38 cellular contexts compared by ENCODE assay signal in genomic region chr20:10020937-10021336, GRCh38.
"Had no signal": no experiment of that assay in that cellular context is flagged by ENCODE, and none has a peak within 500 bp of the region (broad histone marks: within the 10 kb centered on the region; RNA-seq: fewer than 3 reads in every experiment).

No MANE protein-coding gene starts in this region.

- H3K36me3 ChIP-seq: ascending aorta, cardiac muscle cell, WERI-Rb-1 had no signal

- DNase-seq: activated CD4-positive, alpha-beta memory T cell treated with anti-CD3 and anti-CD28 coated beads, Interleukin-2, amount 10 ng/mL, durations not matched to agents 7 days and 5 days; activated CD4-positive, alpha-beta T cell treated with anti-CD3 and anti-CD28 coated beads for 1 hour; activated CD4-positive, alpha-beta T cell treated with anti-CD3 and anti-CD28 coated beads for 36 hours; activated CD4-positive, alpha-beta T cell treated with anti-CD3 and anti-CD28 coated beads for 48 hours; activated CD4-positive, alpha-beta T cell treated with anti-CD3 and anti-CD28 coated beads, Interleukin-2, amount 10 ng/mL, durations not matched to agents 7 days and 5 days; activated CD4-positive, alpha-beta T cell treated with anti-CD3 and anti-CD28 coated beads, Interleukin-2, amount 50 U/mL, for 48 hours; activated CD4-positive, CD25-positive, alpha-beta regulatory T cell; activated CD8-positive, alpha-beta memory T cell treated with anti-CD3 and anti-CD28 coated beads for 24 hours; activated CD8-positive, alpha-beta memory T cell treated with anti-CD3 and anti-CD28 coated beads, Interleukin-2, amount 10 ng/mL, durations not matched to agents 7 days and 5 days; activated CD8-positive, alpha-beta memory T cell treated with anti-CD3 and anti-CD28 coated beads, Interleukin-2, amount 50 U/mL, for 48 hours; activated CD8-positive, alpha-beta T cell treated with anti-CD3 and anti-CD28 coated beads, Interleukin-2, amount 10 ng/mL, durations not matched to agents 7 days and 5 days; activated effector memory CD4-positive, alpha-beta T cell treated with Interleukin-2 at 50 U/mL for 16 hours; activated gamma-delta T cell; activated naive CD4-positive, alpha-beta T cell treated with anti-CD3 and anti-CD28 coated beads, Interleukin-2, amount 10 ng/mL, durations not matched to agents 7 days and 5 days; activated naive CD4-positive, alpha-beta T cell treated with Interleukin-2 at 50 U/mL for 16 hours; activated naive CD8-positive, alpha-beta T cell treated with anti-CD3 and anti-CD28 coated beads, Interleukin-2, amount 10 ng/mL, durations not matched to agents 7 days and 5 days; activated naive CD8-positive, alpha-beta T cell treated with anti-CD3 and anti-CD28 coated beads, Interleukin-2, amount 50 U/mL, for 24 hours; activated T-cell treated with anti-CD3 and anti-CD28 coated beads, Interleukin-2, amount 50 U/mL, for 24 hours; activated T-cell treated with anti-CD3 and anti-CD28 coated beads, Interleukin-2, amount 50 U/mL, for 48 hours; amygdala; anterior cingulate cortex; caudate nucleus; cerebellar nuclear complex; T-helper 1 cell; T-helper 2 cell; T-helper 9 cell; WERI-Rb-1 had no signal

- H3K9me3 Mint-ChIP-seq: activated CD4-positive, alpha-beta memory T cell treated with anti-CD3 and anti-CD28 coated beads, Interleukin-2, amount 10 ng/mL, durations not matched to agents 7 days and 5 days; activated CD4-positive, alpha-beta T cell treated with anti-CD3 and anti-CD28 coated beads, Interleukin-2, amount 10 ng/mL, durations not matched to agents 7 days and 5 days; activated naive CD4-positive, alpha-beta T cell treated with anti-CD3 and anti-CD28 coated beads, Interleukin-2, amount 10 ng/mL, durations not matched to agents 7 days and 5 days; activated naive CD4-positive, alpha-beta T cell treated with anti-CD3 and anti-CD28 coated beads, Interleukin-2, amount 50 U/mL, for 24 hours; activated naive CD8-positive, alpha-beta T cell treated with anti-CD3 and anti-CD28 coated beads, Interleukin-2, amount 10 ng/mL, durations not matched to agents 7 days and 5 days; activated naive CD8-positive, alpha-beta T cell treated with anti-CD3 and anti-CD28 coated beads, Interleukin-2, amount 50 U/mL, for 24 hours; activated T-cell treated with anti-CD3 and anti-CD28 coated beads, Interleukin-2, amount 50 U/mL, for 24 hours; activated T-helper 2 cell treated with anti-CD3 and anti-CD28 coated beads, Interferon-gamma antibody, Interleukin-2, Interleukin-4, amounts not matched to agents 10 μg/mL and 5 μg/mL and 100 μg/mL, durations not matched to agents 14 hours and 24 hours and 36 hours; central memory CD8-positive, alpha-beta T cell; T-helper 1 cell treated with Interleukin-12 subunit alpha and Interleukin-12 subunit beta and Interleukin-4 antibody, amounts not matched to agents 30 μg/mL and 1 μg/mL, for 36 hours; T-helper 2 cell treated with Interferon-gamma antibody and Interleukin-4, amounts not matched to agents 5 μg/mL and 100 μg/mL, for 36 hours; WTC11 had no signal

- H3K36me3 Mint-ChIP-seq: activated CD8-positive, alpha-beta memory T cell treated with anti-CD3 and anti-CD28 coated beads, Interleukin-2, amount 10 ng/mL, durations not matched to agents 7 days and 5 days; activated naive CD4-positive, alpha-beta T cell treated with anti-CD3 and anti-CD28 coated beads, Interleukin-2, amount 10 ng/mL, durations not matched to agents 7 days and 5 days; activated naive CD8-positive, alpha-beta T cell; activated naive CD8-positive, alpha-beta T cell treated with anti-CD3 and anti-CD28 coated beads, Interleukin-2, amount 10 ng/mL, durations not matched to agents 7 days and 5 days; brain; WTC11 had no signal

- ATAC-seq: activated CD4-positive, alpha-beta T cell treated with anti-CD3 and anti-CD28 coated beads for 36 hours; activated CD4-positive, CD25-positive, alpha-beta regulatory T cell treated with anti-CD3 and anti-CD28 coated beads, Interleukin-2, amount 50 U/mL, for 24 hours; activated CD8-positive, alpha-beta memory T cell treated with anti-CD3 and anti-CD28 coated beads, Interleukin-2, amount 10 ng/mL, durations not matched to agents 7 days and 5 days; activated CD8-positive, alpha-beta T cell treated with anti-CD3 and anti-CD28 coated beads, Interleukin-2, amount 10 ng/mL, durations not matched to agents 7 days and 5 days; activated naive CD8-positive, alpha-beta T cell treated with anti-CD3 and anti-CD28 coated beads, Interleukin-2, amount 50 U/mL, for 24 hours; WTC11 had no signal

- H3K27ac Mint-ChIP-seq: activated CD4-positive, alpha-beta memory T cell treated with anti-CD3 and anti-CD28 coated beads, Interleukin-2, amount 10 ng/mL, durations not matched to agents 7 days and 5 days; activated CD4-positive, alpha-beta T cell treated with anti-CD3 and anti-CD28 coated beads for 36 hours; activated CD4-positive, alpha-beta T cell treated with anti-CD3 and anti-CD28 coated beads, Interleukin-2, amount 10 ng/mL, durations not matched to agents 7 days and 5 days; activated CD8-positive, alpha-beta memory T cell treated with anti-CD3 and anti-CD28 coated beads, Interleukin-2, amount 10 ng/mL, durations not matched to agents 7 days and 5 days; activated CD8-positive, alpha-beta T cell treated with anti-CD3 and anti-CD28 coated beads, Interleukin-2, amount 10 ng/mL, durations not matched to agents 7 days and 5 days; activated naive CD4-positive, alpha-beta T cell treated with anti-CD3 and anti-CD28 coated beads, Interleukin-2, amount 10 ng/mL, durations not matched to agents 7 days and 5 days; activated naive CD4-positive, alpha-beta T cell treated with anti-CD3 and anti-CD28 coated beads, Interleukin-2, amount 50 U/mL, for 24 hours; activated naive CD8-positive, alpha-beta T cell; activated naive CD8-positive, alpha-beta T cell treated with anti-CD3 and anti-CD28 coated beads, Interleukin-2, amount 10 ng/mL, durations not matched to agents 7 days and 5 days; activated naive CD8-positive, alpha-beta T cell treated with anti-CD3 and anti-CD28 coated beads, Interleukin-2, amount 50 U/mL, for 24 hours; activated T-cell treated with anti-CD3 and anti-CD28 coated beads, Interleukin-2, amount 50 U/mL, for 24 hours; activated T-helper 2 cell treated with anti-CD3 and anti-CD28 coated beads, Interferon-gamma antibody, Interleukin-2, Interleukin-4, amounts not matched to agents 10 μg/mL and 5 μg/mL and 100 μg/mL, durations not matched to agents 14 hours and 24 hours and 36 hours; brain; T-helper 1 cell treated with Interleukin-12 subunit alpha and Interleukin-12 subunit beta and Interleukin-4 antibody, amounts not matched to agents 30 μg/mL and 1 μg/mL, for 36 hours; T-helper 2 cell treated with Interferon-gamma antibody and Interleukin-4, amounts not matched to agents 5 μg/mL and 100 μg/mL, for 36 hours; WTC11 had no signal

- H3K4me1 Mint-ChIP-seq: activated CD4-positive, alpha-beta T cell treated with anti-CD3 and anti-CD28 coated beads for 36 hours; activated naive CD4-positive, alpha-beta T cell treated with anti-CD3 and anti-CD28 coated beads, Interleukin-2, amount 50 U/mL, for 24 hours; activated naive CD8-positive, alpha-beta T cell treated with anti-CD3 and anti-CD28 coated beads, Interleukin-2, amount 10 ng/mL, durations not matched to agents 7 days and 5 days; activated naive CD8-positive, alpha-beta T cell treated with anti-CD3 and anti-CD28 coated beads, Interleukin-2, amount 50 U/mL, for 24 hours; brain; central memory CD8-positive, alpha-beta T cell; WTC11 had no signal

- H3K4me1 ChIP-seq: ascending aorta had no signal

- H3K4me3 ChIP-seq: ascending aorta, cardiac muscle cell had no signal

- H3K4me3 Mint-ChIP-seq: activated CD4-positive, alpha-beta memory T cell treated with anti-CD3 and anti-CD28 coated beads, Interleukin-2, amount 10 ng/mL, durations not matched to agents 7 days and 5 days; activated CD4-positive, alpha-beta T cell treated with anti-CD3 and anti-CD28 coated beads for 36 hours; activated CD4-positive, alpha-beta T cell treated with anti-CD3 and anti-CD28 coated beads, Interleukin-2, amount 10 ng/mL, durations not matched to agents 7 days and 5 days; activated CD8-positive, alpha-beta memory T cell treated with anti-CD3 and anti-CD28 coated beads, Interleukin-2, amount 10 ng/mL, durations not matched to agents 7 days and 5 days; activated CD8-positive, alpha-beta T cell treated with anti-CD3 and anti-CD28 coated beads, Interleukin-2, amount 10 ng/mL, durations not matched to agents 7 days and 5 days; activated naive CD4-positive, alpha-beta T cell treated with anti-CD3 and anti-CD28 coated beads, Interleukin-2, amount 10 ng/mL, durations not matched to agents 7 days and 5 days; activated naive CD4-positive, alpha-beta T cell treated with anti-CD3 and anti-CD28 coated beads, Interleukin-2, amount 50 U/mL, for 24 hours; activated naive CD8-positive, alpha-beta T cell; activated naive CD8-positive, alpha-beta T cell treated with anti-CD3 and anti-CD28 coated beads, Interleukin-2, amount 10 ng/mL, durations not matched to agents 7 days and 5 days; activated naive CD8-positive, alpha-beta T cell treated with anti-CD3 and anti-CD28 coated beads, Interleukin-2, amount 50 U/mL, for 24 hours; activated T-cell treated with anti-CD3 and anti-CD28 coated beads, Interleukin-2, amount 50 U/mL, for 24 hours; brain; central memory CD8-positive, alpha-beta T cell; T-helper 1 cell treated with Interleukin-12 subunit alpha and Interleukin-12 subunit beta and Interleukin-4 antibody, amounts not matched to agents 30 μg/mL and 1 μg/mL, for 36 hours; T-helper 2 cell treated with Interferon-gamma antibody and Interleukin-4, amounts not matched to agents 5 μg/mL and 100 μg/mL, for 36 hours; WTC11 had no signal

- H3K9me3 ChIP-seq: ascending aorta had no signal

- H3K27ac ChIP-seq: ascending aorta, cardiac muscle cell, WERI-Rb-1 had no signal

- H3K27me3 ChIP-seq: ascending aorta, cardiac muscle cell had no signal
